Comparison of ENCODE assay signal across 1 cellular context in the genomic region with DNA sequence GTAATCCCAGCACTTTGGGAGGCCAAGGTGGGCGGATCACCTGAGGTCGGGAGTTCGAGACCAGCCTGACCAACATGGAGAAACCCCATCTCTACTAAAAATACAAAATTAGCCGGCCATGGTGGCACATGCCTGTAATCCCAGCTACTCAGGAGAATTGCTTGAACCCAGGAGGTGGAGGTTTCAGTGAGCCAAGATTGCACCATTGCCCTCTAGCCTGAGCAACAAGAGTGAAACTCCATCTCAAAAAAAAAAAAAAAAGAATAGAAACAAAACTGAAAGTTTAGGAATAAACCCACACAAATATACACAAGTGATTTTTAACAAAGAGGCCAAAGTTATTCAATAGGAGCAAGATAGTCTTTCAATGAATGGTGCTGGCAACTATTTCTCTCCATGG.
A peak's percentile ranks its signal among the peaks of the same experiment; 100 is the strongest.
TF ChIP-seq lines count a peak whose summit lies in the region.

No MANE protein-coding gene starts in this region.

TF ChIP-seq in K562, 482 proteins besides CTCF, POLR2A, EP300 and RAD21:
- TF ChIP-seq EGR1 (conservative IDR thresholded peaks at IDR 0.05), result peak; percentile 43
